8 cellular contexts compared by ENCODE assay signal in genomic region chr4:56908206-56909082, GRCh38. TPM values are rescaled to one million over a fixed set of nuclear protein-coding genes. Genes with fewer than 3 reads are reported as not detected.
DNase-seq lines count a peak whose midpoint lies in the region; ATAC-seq, FAIRE-seq and TF ChIP-seq lines count a peak whose summit lies in the region.

No MANE protein-coding gene starts in this region.

- CTCF ChIA-PET in A549 (lab: Yijun Ruan, JAX), result interaction anchor here (0.9 to 1.5 kb wide), 3 partner anchors 29 to 51 kb away, joined by 3 to 4 read pairs (median 3); no protein-coding TSS in a partner anchor

- FAIRE-seq in A549 (lab: Jason Lieb, UNC) (no peak), frontal cortex (lab: Jason Lieb, UNC) (no peak)

- no CpG with 5 or more reads among the region's 110 CpGs for WGBS in A549 (ENCODE audit: missing lambda C conversion rate)
- 1% methylated on average over 55 of the region's 110 CpGs; no CpG with 5 or more reads in 1 of the 2 donors for WGBS in testis, 2 donors

- ATAC-seq in A549 (peak; percentile 77 to 80), GM18909 (IDR thresholded peaks at IDR 0.05; ENCODE audit: poor library complexity, unreplicated experiment) (peak; percentile 68), HG03135 (IDR thresholded peaks at IDR 0.05; ENCODE audit: unreplicated experiment) (peak; percentile 50), omental fat pad (ENCODE audit: low FRiP score) (peak; percentile 73)

- peaks cover 15% of the 10 kb centered on the region for H3K4me1 ChIP-seq in A549
- peaks cover 24% of the 10 kb centered on the region for H3K4me1 ChIP-seq in testis

- H3K27me3 ChIP-seq in testis, result no peaks in the 10 kb centered on the region

- DNase-seq in A549 (ENCODE audit: low read depth in 1 of 2, low spot score in 1 of 2), result peak; percentile 32 to 46
- peak; percentile 56 for DNase-seq in RPMI7951 (ENCODE audit: low read depth)
- peak; percentile 42 to 74 (median 52) for DNase-seq in activated naive CD4-positive, alpha-beta T cell (lab: John Stamatoyannopoulos, UW)
- peak; percentile 75 to 83 for DNase-seq in frontal cortex (ENCODE audit: low spot score in 2 of 2)
- peak; percentile 27 for DNase-seq in omental fat pad (ENCODE audit: low spot score)
- peak; percentile 75 for DNase-seq in testis

- peak overlapping the region; percentile 82 for H3K4me2 ChIP-seq in A549

- TF ChIP-seq POLR2A in A549 (IDR thresholded peaks at IDR 0.05; ENCODE audit: low read length) (no peak), testis (IDR thresholded peaks at IDR 0.05) (no peak)

- no peak for TF ChIP-seq EP300 in A549 (IDR thresholded peaks at IDR 0.05)

- H3K4me3 ChIP-seq in A549, result peak overlapping the region; percentile 96
- H3K4me3 ChIP-seq in testis, result peak overlapping the region; percentile 96 to 98

- H3K9me3 ChIP-seq in A549 (no peaks in the 10 kb centered on the region), testis (no peaks in the 10 kb centered on the region)

- TF ChIP-seq CTCF in A549 (IDR thresholded peaks at IDR 0.05), result 0 out of 3 replicates have a peak, but pooled peaks have one; percentile 9
- TF ChIP-seq CTCF in omental fat pad (IDR thresholded peaks at IDR 0.05), result no peak
- no peak for TF ChIP-seq CTCF in testis (IDR thresholded peaks at IDR 0.05)

- H3K27ac ChIP-seq in A549 (peak overlapping the region; percentile 92 to 99), testis (peak overlapping the region; percentile 95 to 96)

- intact Hi-C loops in testis (cut with DNase I; ENCODE audit: low total_unique reads), result loop anchor here (5.0 kb wide), 1 partner anchor 69 kb away; the partner anchor contains the start of genes NOA1 and POLR2B

- H3K36me3 ChIP-seq in testis (ENCODE audit: low read depth, missing control alignments), result no peaks in the 10 kb centered on the region

- TF ChIP-seq RAD21 in A549 (conservative IDR thresholded peaks at IDR 0.05 in 1 of 2, IDR thresholded peaks at IDR 0.05 in 1 of 2), result no peak

- POLR2A ChIA-PET in A549 (lab: Yijun Ruan, JAX), result interaction anchor here (0.5 to 1.6 kb wide), 3 partner anchors 39 to 70 kb away, joined by 4 to 16 read pairs (median 9); partner anchors contain the start of genes NOA1 and POLR2B

TF ChIP-seq in A549, 52 proteins besides CTCF, POLR2A, EP300 and RAD21:
- peak; percentile 22 for TF ChIP-seq PHF8 (IDR thresholded peaks at IDR 0.05; ENCODE audit: borderline replicate concordance, low read depth)
- TF ChIP-seq SMC3 (IDR thresholded peaks at IDR 0.05), result no peak
- TF ChIP-seq, protein P1, sequence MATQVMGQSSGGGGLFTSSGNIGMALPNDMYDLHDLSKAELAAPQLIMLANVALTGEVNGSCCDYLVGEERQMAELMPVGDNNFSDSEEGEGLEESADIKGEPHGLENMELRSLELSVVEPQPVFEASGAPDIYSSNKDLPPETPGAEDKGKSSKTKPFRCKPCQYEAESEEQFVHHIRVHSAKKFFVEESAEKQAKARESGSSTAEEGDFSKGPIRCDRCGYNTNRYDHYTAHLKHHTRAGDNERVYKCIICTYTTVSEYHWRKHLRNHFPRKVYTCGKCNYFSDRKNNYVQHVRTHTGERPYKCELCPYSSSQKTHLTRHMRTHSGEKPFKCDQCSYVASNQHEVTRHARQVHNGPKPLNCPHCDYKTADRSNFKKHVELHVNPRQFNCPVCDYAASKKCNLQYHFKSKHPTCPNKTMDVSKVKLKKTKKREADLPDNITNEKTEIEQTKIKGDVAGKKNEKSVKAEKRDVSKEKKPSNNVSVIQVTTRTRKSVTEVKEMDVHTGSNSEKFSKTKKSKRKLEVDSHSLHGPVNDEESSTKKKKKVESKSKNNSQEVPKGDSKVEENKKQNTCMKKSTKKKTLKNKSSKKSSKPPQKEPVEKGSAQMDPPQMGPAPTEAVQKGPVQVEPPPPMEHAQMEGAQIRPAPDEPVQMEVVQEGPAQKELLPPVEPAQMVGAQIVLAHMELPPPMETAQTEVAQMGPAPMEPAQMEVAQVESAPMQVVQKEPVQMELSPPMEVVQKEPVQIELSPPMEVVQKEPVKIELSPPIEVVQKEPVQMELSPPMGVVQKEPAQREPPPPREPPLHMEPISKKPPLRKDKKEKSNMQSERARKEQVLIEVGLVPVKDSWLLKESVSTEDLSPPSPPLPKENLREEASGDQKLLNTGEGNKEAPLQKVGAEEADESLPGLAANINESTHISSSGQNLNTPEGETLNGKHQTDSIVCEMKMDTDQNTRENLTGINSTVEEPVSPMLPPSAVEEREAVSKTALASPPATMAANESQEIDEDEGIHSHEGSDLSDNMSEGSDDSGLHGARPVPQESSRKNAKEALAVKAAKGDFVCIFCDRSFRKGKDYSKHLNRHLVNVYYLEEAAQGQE (IDR thresholded peaks at IDR 0.05), result peak; percentile 91
- TF ChIP-seq FOSL2 (IDR thresholded peaks at IDR 0.05), result no peak
- peak; percentile 23; the same call in 1 of the 2 replicates for TF ChIP-seq FOSL2 (CRISPR knock-in tag; IDR thresholded peaks at IDR 0.05)
- peak in 1 of 2 experiments; percentile 25; a peak in 1 of 5 replicates for TF ChIP-seq JUN (IDR thresholded peaks at IDR 0.05)
- TF ChIP-seq RFX5 (IDR thresholded peaks at IDR 0.05), result no peak

RNA-seq across cellular contexts. Expression of gene REST, which starts 0.7 kb away (rescaled TPM):
- polyA plus RNA-seq in A549 (2011; rRNA removed), result 18.4 and 18.6 TPM in 2 replicates
- 2.8 and 3.5 TPM in 2 replicates for polyA plus RNA-seq in A549 (2012; cell fraction: cytosol; rRNA removed)
- polyA plus RNA-seq in A549 (2012; cell fraction: nucleus; rRNA removed), result 2.2 and 2.6 TPM in 2 replicates
- polyA plus RNA-seq in A549 (2017; fragmentation: RNase III; extraction: RNeasy Plus Mini Kit Qiagen cat#74134 plus additional on column Dnase treatment), result 7.4 to 8.8 TPM (median 8.2 TPM) in 3 replicates
- polyA minus RNA-seq in A549 (2011; rRNA and poly(A)+ RNA removed), result 25.6 and 28.9 TPM in 2 replicates
- total RNA-seq in RPMI7951 (2014; rRNA removed; shearing (Covaris generic)), result 20.0 and 27.8 TPM in 2 replicates
- 6.9 TPM for total RNA-seq in frontal cortex
- 10 to 100 TPM; 20.7 to 35.5 (median 29.0) TPM for total RNA-seq in omental fat pad
- total RNA-seq in testis, result 10 to 100 TPM; 50.2 to 58.2 TPM
- 10.7 TPM for polyA plus RNA-seq in testis (ENCODE audit: insufficient read depth, low read depth, low replicate concordance)

Comparison
In these comparisons a context has a peak if more than half of its experiments do, and no peak if none do; other contexts are left out.
1. Peak in every context shown above with its lines: DNase-seq, ATAC-seq, H3K4me3 ChIP-seq and H3K27ac ChIP-seq.
2. DNase-seq: peak in every context shown above with its lines; median percentile 79 in frontal cortex; 75 in testis; 56 in RPMI7951; 52 in activated naive CD4-positive, alpha-beta T cell; 39 in A549; 27 in omental fat pad.